24 cellular contexts compared by ENCODE assay signal in genomic region chr6:45415315-45415714, GRCh38. TPM values are rescaled to one million over a fixed set of nuclear protein-coding genes. Genes with fewer than 3 reads are reported as not detected.
A peak's percentile ranks its signal among the peaks of the same experiment; 100 is the strongest.
DNase-seq lines count a peak whose midpoint lies in the region; ATAC-seq and TF ChIP-seq lines count a peak whose summit lies in the region.
"Had no signal": no experiment of that assay in that cellular context is flagged by ENCODE, and none has a peak within 500 bp of the region (broad histone marks: within the 10 kb centered on the region; RNA-seq: fewer than 3 reads in every experiment).

No MANE protein-coding gene starts in this region.

- H3K9ac ChIP-seq in MM.1S (ENCODE audit: low read length) = peak overlapping the region; percentile 17; the same call in 1 of the 2 replicates

- CTCF ChIA-PET in WTC11 (lab: Charles Lee) = no interaction called here

- H3K27ac Mint-ChIP-seq in WTC11 = no peak overlapping the region
- H3K27ac Mint-ChIP-seq: activated CD4-positive, alpha-beta T cell treated with anti-CD3 and anti-CD28 coated beads for 36 hours had no signal

- ATAC-seq in WTC11 (no peak), HG02852 (IDR thresholded peaks at IDR 0.05; ENCODE audit: unreplicated experiment) (no peak)
- ATAC-seq: activated CD4-positive, alpha-beta T cell treated with anti-CD3 and anti-CD28 coated beads for 36 hours; GM12878 had no signal

- H3K27me3 ChIP-seq in MM.1S (replicated peaks; ENCODE audit: insufficient read depth, low read length) (no peaks in the 10 kb centered on the region), osteoblast (ENCODE audit: insufficient read depth, low read length) (no peaks in the 10 kb centered on the region)
- H3K27me3 ChIP-seq: SJCRH30 had no signal

- H3K4me1 ChIP-seq in MM.1S (ENCODE audit: low read length) (peaks cover 34% of the 10 kb centered on the region), osteoblast (ENCODE audit: insufficient read depth, low read length) (peaks cover 43% of the 10 kb centered on the region)

- H3K9me3 Mint-ChIP-seq in WTC11 = no peaks in the 10 kb centered on the region

- H2AFZ ChIP-seq in MM.1S (ENCODE audit: low read length) = no peak overlapping the region
- no peak overlapping the region for H2AFZ ChIP-seq in osteoblast (ENCODE audit: low read length)

- H3K27me3 Mint-ChIP-seq in WTC11 (ENCODE audit: low read depth) = peaks cover 47% of the 10 kb centered on the region

- H3K36me3 Mint-ChIP-seq in WTC11 = no peaks in the 10 kb centered on the region

- no peaks in the 10 kb centered on the region for H4K20me1 ChIP-seq in MM.1S (ENCODE audit: insufficient read depth, low read length)
- no peaks in the 10 kb centered on the region for H4K20me1 ChIP-seq in osteoblast (ENCODE audit: insufficient read depth, low read length)

- TF ChIP-seq CTCF in MM.1S (IDR thresholded peaks at IDR 0.05; ENCODE audit: low read length) (no peak), WTC11 (IDR thresholded peaks at IDR 0.05) (no peak), osteoblast (IDR thresholded peaks at IDR 0.05; ENCODE audit: extremely low read depth, low read depth, low read length) (no peak)

- POLR2A ChIA-PET in WTC11 (lab: Charles Lee) = no interaction called here

- DNase-seq in activated CD4-positive, alpha-beta T cell treated with anti-CD3 and anti-CD28 coated beads for 48 hours = peak; percentile 12
- DNase-seq in activated CD4-positive, alpha-beta T cell treated with anti-CD3 and anti-CD28 coated beads for 1 hour = no peak
- no peak for DNase-seq in MM.1S
- peak; percentile 13 for DNase-seq in WTC11 (ENCODE audit: low spot score)
- DNase-seq in osteoblast (ENCODE audit: insufficient read length, low spot score, missing footprints) = peak; percentile 56
- no peak for DNase-seq in NCI-H1694 treated with DMSO at 0.1 percent for 48 hours (lab: John Stamatoyannopoulos, UW)
- no peak for DNase-seq in UCSD-AML1 (lab: John Stamatoyannopoulos, UW; ENCODE audit: unreplicated experiment)
- DNase-seq: activated CD4-positive, alpha-beta T cell treated with anti-CD3 and anti-CD28 coated beads for 36 hours; activated naive CD4-positive, alpha-beta T cell treated with Interleukin-2 at 50 U/mL for 16 hours; aorta; Calu3; central memory CD4-positive, alpha-beta T cell; GDM1; HCEC 1CT; IMR-90; left ventricle myocardium inferior; NCI-H1092; stimulated activated CD4-positive, alpha-beta T cell treated with anti-CD3 and anti-CD28 coated beads, Interleukin-12 subunit alpha, Interleukin-12 subunit beta, amount 100 ng/mL, for 4 hours had no signal

- H3K9me2 ChIP-seq in MM.1S (replicated peaks; ENCODE audit: insufficient read depth, low read length) = no peaks in the 10 kb centered on the region

- peak overlapping the region; percentile 18; the same call in 1 of the 2 replicates for H3K4me3 ChIP-seq in MM.1S (ENCODE audit: low read length)
- H3K4me3 ChIP-seq in osteoblast (ENCODE audit: insufficient read depth, low read length) = no peak overlapping the region
- H3K4me3 ChIP-seq: esophagus muscularis mucosa, GM12878, left ventricle myocardium inferior, SJCRH30, suprapubic skin had no signal

- H3K36me3 ChIP-seq in MM.1S (replicated peaks; ENCODE audit: insufficient read depth, low read length) = no peaks in the 10 kb centered on the region
- no peaks in the 10 kb centered on the region for H3K36me3 ChIP-seq in osteoblast (ENCODE audit: insufficient read depth, low read length)
- H3K36me3 ChIP-seq: esophagus muscularis mucosa, left ventricle myocardium inferior, suprapubic skin had no signal

- H3F3A ChIP-seq in MM.1S (ENCODE audit: insufficient read depth, low read length) = peaks cover 13% of the 10 kb centered on the region

- H3K9me3 ChIP-seq in MM.1S (replicated peaks; ENCODE audit: insufficient read depth, low read length) = no peaks in the 10 kb centered on the region
- H3K9me3 ChIP-seq in osteoblast (ENCODE audit: low read depth, low read length) = no peaks in the 10 kb centered on the region
- H3K9me3 ChIP-seq: esophagus muscularis mucosa, left ventricle myocardium inferior, SJCRH30, suprapubic skin had no signal

- no peak overlapping the region; the same call in 1 of the 2 replicates for H3K27ac ChIP-seq in MM.1S (ENCODE audit: low read length)
- no peak overlapping the region for H3K27ac ChIP-seq in osteoblast (ENCODE audit: low read depth, low read length)
- H3K27ac ChIP-seq: esophagus muscularis mucosa, HL-60, left ventricle myocardium inferior, SJCRH30, suprapubic skin had no signal

- no peak overlapping the region for H3K4me3 Mint-ChIP-seq in WTC11
- H3K4me3 Mint-ChIP-seq: activated CD4-positive, alpha-beta T cell treated with anti-CD3 and anti-CD28 coated beads for 36 hours had no signal

- peak overlapping the region; percentile 59; the same call in 1 of the 2 replicates for H3K4me2 ChIP-seq in MM.1S (ENCODE audit: low read depth, low read length)
- no peak overlapping the region for H3K4me2 ChIP-seq in osteoblast (ENCODE audit: insufficient read depth, low read length)

- peaks cover 16% of the 10 kb centered on the region for H3K4me1 Mint-ChIP-seq in WTC11

- H3K79me2 ChIP-seq in MM.1S (ENCODE audit: low read length) (peaks cover 30% of the 10 kb centered on the region), osteoblast (ENCODE audit: insufficient read depth, low read length) (peaks cover 23% of the 10 kb centered on the region)

TF ChIP-seq in WTC11, 78 proteins besides CTCF, POLR2A, EP300 and RAD21:
- TF ChIP-seq ZNF121 (CRISPR knock-in tag; IDR thresholded peaks at IDR 0.05) = no peak
- TF ChIP-seq ATF6 (CRISPR knock-in tag; IDR thresholded peaks at IDR 0.05) = no peak
- no peak for TF ChIP-seq ARID4B (CRISPR knock-in tag; IDR thresholded peaks at IDR 0.05; ENCODE audit: borderline replicate concordance)
- no peak for TF ChIP-seq ZNF416 (CRISPR knock-in tag; IDR thresholded peaks at IDR 0.05)
- no peak for TF ChIP-seq E2F4 (CRISPR knock-in tag; IDR thresholded peaks at IDR 0.05; ENCODE audit: borderline replicate concordance, low read depth)
- TF ChIP-seq TEAD1 (CRISPR knock-in tag; IDR thresholded peaks at IDR 0.05) = no peak
TF ChIP-seq in WTC11: peak in this region for 0.

RNA-seq across cellular contexts. Expression of gene SUPT3H, which starts 37.6 kb away (rescaled TPM):
- 15.3 to 21.9 TPM (median 19.2 TPM) in 3 replicates for total RNA-seq in WTC11 (2021)
- total RNA-seq in osteoblast = 4.7 TPM in 2 replicates

Comparison
In these comparisons a context has a peak if more than half of its experiments do, and no peak if none do; other contexts are left out.
1. DNase-seq: peak in activated CD4-positive, alpha-beta T cell treated with anti-CD3 and anti-CD28 coated beads for 48 hours (single experiment), WTC11 (single experiment) and osteoblast (single experiment); none in activated CD4-positive, alpha-beta T cell treated with anti-CD3 and anti-CD28 coated beads for 1 hour (single experiment), MM.1S (single experiment), NCI-H1694 treated with DMSO at 0.1 percent for 48 hours (single experiment) and UCSD-AML1 (single experiment).